In genomic region chr3:34033840-34034239, GRCh38 we compare ENCODE assay signal across 5 cellular contexts.
"Had no signal": no experiment of that assay in that cellular context is flagged by ENCODE, and none has a peak within 500 bp of the region (broad histone marks: within the 10 kb centered on the region; RNA-seq: fewer than 3 reads in every experiment).

No MANE protein-coding gene starts in this region.

- H3K4me3 Mint-ChIP-seq: GM23338, H9, IgD-negative memory B cell had no signal

- H3K27ac ChIP-seq: HL-60 had no signal

- H3K27me3 Mint-ChIP-seq: IgD-negative memory B cell had no signal

- H3K4me3 ChIP-seq: GM23338 had no signal

- H3K9me3 Mint-ChIP-seq: GM23338, H9 had no signal

- H3K4me1 Mint-ChIP-seq: GM23338, H9, IgD-negative memory B cell had no signal

- H3K4me2 ChIP-seq: GM23338 had no signal

- DNase-seq: H9, HCEC 1CT had no signal

- H3K27ac Mint-ChIP-seq: GM23338, H9, IgD-negative memory B cell had no signal
